Comparison of ENCODE assay signal across 1 cellular context in the genomic region with DNA sequence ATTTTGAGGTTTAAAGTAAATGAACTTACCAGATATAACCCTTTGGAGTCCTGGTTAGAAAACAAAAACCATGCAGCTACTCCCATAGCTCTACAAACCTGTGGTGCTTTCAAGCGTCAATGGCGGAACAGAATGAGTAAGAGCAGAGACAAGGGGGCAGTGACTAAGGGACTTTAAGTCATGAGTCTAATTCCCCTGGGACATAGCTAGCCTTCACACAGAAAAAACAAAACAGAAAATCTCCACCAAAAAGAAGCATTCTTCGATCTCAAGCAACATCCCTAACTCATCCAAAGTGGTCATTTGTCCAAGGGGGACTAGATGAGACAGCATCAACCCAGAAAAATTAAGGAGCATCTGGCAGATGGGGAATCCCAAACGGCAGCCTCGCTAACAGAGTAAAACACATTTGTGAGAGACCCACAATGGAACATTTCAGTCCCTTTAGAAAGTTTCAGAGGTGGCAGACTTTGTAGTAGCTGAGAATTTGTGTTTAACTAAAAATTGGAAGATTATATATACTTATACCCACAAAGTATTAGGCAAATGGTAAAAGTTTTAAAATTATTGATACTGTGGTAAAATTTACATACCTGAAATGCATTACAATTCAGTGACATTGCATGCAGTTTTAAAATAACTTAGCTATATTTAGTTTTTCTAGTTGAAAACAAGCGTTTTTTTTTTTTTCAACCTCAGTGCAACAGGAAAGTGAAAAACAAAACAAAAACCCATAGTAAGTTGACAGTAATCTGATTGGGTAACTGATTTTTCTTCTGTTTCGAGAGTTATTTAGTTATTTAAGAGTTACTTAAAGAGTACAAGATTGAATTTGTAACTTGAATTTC.
TF ChIP-seq lines count a peak whose summit lies in the region.

No MANE protein-coding gene starts in this region.

TF ChIP-seq in GM12878, 131 proteins besides CTCF, POLR2A, EP300 and RAD21 (continued from another document and continues in another):
- TF ChIP-seq ZBTB11 (CRISPR knock-in tag; IDR thresholded peaks at IDR 0.05) (no peak), NR2C2 (IDR thresholded peaks at IDR 0.05; ENCODE audit: borderline replicate concordance, control insufficient read depth, insufficient read length, low read depth) (no peak), ZBTB33 (IDR thresholded peaks at IDR 0.05) (0 out of 2 replicates have a peak, but pooled peaks have one; percentile 25), TCF12 (IDR thresholded peaks at IDR 0.05; ENCODE audit: low read depth, low read length) (peak; percentile 49; the same call in 1 of the 2 replicates), JUNB (IDR thresholded peaks at IDR 0.05) (peak; percentile 82), POU2F2 (IDR thresholded peaks at IDR 0.05; ENCODE audit: borderline replicate concordance, low read depth, low read length) (peak; percentile 68; the same call in 1 of the 3 replicates), BCL11A (IDR thresholded peaks at IDR 0.05; ENCODE audit: low read depth, low read length) (peak; percentile 87), CHD1 (IDR thresholded peaks at IDR 0.05; ENCODE audit: low read depth, low read length) (peak; percentile 70; the same call in 1 of the 2 replicates), ZNF207 (IDR thresholded peaks at IDR 0.05; ENCODE audit: borderline replicate concordance) (peak; percentile 84), PRDM15 (CRISPR knock-in tag; IDR thresholded peaks at IDR 0.05) (no peak), PML (IDR thresholded peaks at IDR 0.05; ENCODE audit: low read length) (peak; percentile 71; the same call in 1 of the 2 replicates), ATF7 (IDR thresholded peaks at IDR 0.05; ENCODE audit: low read depth) (peak; percentile 89), ZSCAN29 (IDR thresholded peaks at IDR 0.05) (no peak), MTA3 (IDR thresholded peaks at IDR 0.05; ENCODE audit: borderline replicate concordance, low read length) (0 out of 2 replicates have a peak, but pooled peaks have one; percentile 38), TCF3 (IDR thresholded peaks at IDR 0.05; ENCODE audit: borderline replicate concordance, insufficient read depth, low read depth, low read length) (no peak), BHLHE40 (IDR thresholded peaks at IDR 0.05; ENCODE audit: borderline replicate concordance in 1 of 2, low read depth in 2 of 2, low read length in 1 of 2) (peak; percentile 42 to 64; a peak in 2 of 4 replicates), PAX5 (IDR thresholded peaks at IDR 0.05; ENCODE audit: borderline replicate concordance, low read depth, low read length) (peak; percentile 73; the same call in 1 of the 2 replicates), MYC (IDR thresholded peaks at IDR 0.05; ENCODE audit: insufficient read depth, insufficient read length, insufficient replicate concordance, low read length, severe bottlenecking) (no peak), SIX5 (IDR thresholded peaks at IDR 0.05; ENCODE audit: low read depth, low read length, severe bottlenecking) (no peak), EGR1 (IDR thresholded peaks at IDR 0.05; ENCODE audit: borderline replicate concordance in 1 of 2, low read depth in 2 of 2, low read length in 2 of 2) (no peak), SKIL (IDR thresholded peaks at IDR 0.05; ENCODE audit: low read depth, poor library complexity, severe bottlenecking) (peak; percentile 92), ZNF24 (IDR thresholded peaks at IDR 0.05) (peak; percentile 35; the same call in 1 of the 2 replicates), KLF5 (IDR thresholded peaks at IDR 0.05; ENCODE audit: partially characterized antibody) (peak; percentile 38), NFYA (IDR thresholded peaks at IDR 0.05; ENCODE audit: borderline replicate concordance, low read depth, low read length) (no peak), YBX1 (IDR thresholded peaks at IDR 0.05) (peak; percentile 99), MXI1 (IDR thresholded peaks at IDR 0.05; ENCODE audit: low read depth, low read length) (peak; percentile 53; the same call in 1 of the 2 replicates), ZNF384 (IDR thresholded peaks at IDR 0.05; ENCODE audit: borderline replicate concordance, low read depth, low read length) (peak; percentile 95), ZNF217 (IDR thresholded peaks at IDR 0.05) (0 out of 2 replicates have a peak, but pooled peaks have one; percentile 38), RELA (IDR thresholded peaks at IDR 0.05; ENCODE audit: borderline replicate concordance, partially characterized antibody) (peak; percentile 54), POLR2AphosphoS2 (IDR thresholded peaks at IDR 0.05; ENCODE audit: low read depth, low read length) (no peak), ZNF687 (IDR thresholded peaks at IDR 0.05) (peak; percentile 46; the same call in 1 of the 2 replicates), PAX8 (IDR thresholded peaks at IDR 0.05) (peak; percentile 14; the same call in 1 of the 2 replicates), RB1 (IDR thresholded peaks at IDR 0.05; ENCODE audit: borderline replicate concordance) (peak; percentile 91; the same call in 1 of the 2 replicates), NBN (IDR thresholded peaks at IDR 0.05) (peak; percentile 98), GATAD2B (conservative IDR thresholded peaks at IDR 0.05; ENCODE audit: low read depth) (peak; percentile 94), FOXK2 (IDR thresholded peaks at IDR 0.05) (no peak)
- TF ChIP-seq, protein P1, sequence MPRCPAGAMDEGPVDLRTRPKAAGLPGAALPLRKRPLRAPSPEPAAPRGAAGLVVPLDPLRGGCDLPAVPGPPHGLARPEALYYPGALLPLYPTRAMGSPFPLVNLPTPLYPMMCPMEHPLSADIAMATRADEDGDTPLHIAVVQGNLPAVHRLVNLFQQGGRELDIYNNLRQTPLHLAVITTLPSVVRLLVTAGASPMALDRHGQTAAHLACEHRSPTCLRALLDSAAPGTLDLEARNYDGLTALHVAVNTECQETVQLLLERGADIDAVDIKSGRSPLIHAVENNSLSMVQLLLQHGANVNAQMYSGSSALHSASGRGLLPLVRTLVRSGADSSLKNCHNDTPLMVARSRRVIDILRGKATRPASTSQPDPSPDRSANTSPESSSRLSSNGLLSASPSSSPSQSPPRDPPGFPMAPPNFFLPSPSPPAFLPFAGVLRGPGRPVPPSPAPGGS (IDR thresholded peaks at IDR 0.05; ENCODE audit: borderline replicate concordance, insufficient read depth, low read depth, low read length, poor library complexity, severe bottlenecking): peak; percentile 64
- TF ChIP-seq, protein P2, sequence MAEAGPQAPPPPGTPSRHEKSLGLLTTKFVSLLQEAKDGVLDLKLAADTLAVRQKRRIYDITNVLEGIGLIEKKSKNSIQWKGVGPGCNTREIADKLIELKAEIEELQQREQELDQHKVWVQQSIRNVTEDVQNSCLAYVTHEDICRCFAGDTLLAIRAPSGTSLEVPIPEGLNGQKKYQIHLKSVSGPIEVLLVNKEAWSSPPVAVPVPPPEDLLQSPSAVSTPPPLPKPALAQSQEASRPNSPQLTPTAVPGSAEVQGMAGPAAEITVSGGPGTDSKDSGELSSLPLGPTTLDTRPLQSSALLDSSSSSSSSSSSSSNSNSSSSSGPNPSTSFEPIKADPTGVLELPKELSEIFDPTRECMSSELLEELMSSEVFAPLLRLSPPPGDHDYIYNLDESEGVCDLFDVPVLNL (IDR thresholded peaks at IDR 0.05; ENCODE audit: low read depth, low read length): no peak
